Comparison of ENCODE assay signal across 8 cellular contexts in the genomic region with DNA sequence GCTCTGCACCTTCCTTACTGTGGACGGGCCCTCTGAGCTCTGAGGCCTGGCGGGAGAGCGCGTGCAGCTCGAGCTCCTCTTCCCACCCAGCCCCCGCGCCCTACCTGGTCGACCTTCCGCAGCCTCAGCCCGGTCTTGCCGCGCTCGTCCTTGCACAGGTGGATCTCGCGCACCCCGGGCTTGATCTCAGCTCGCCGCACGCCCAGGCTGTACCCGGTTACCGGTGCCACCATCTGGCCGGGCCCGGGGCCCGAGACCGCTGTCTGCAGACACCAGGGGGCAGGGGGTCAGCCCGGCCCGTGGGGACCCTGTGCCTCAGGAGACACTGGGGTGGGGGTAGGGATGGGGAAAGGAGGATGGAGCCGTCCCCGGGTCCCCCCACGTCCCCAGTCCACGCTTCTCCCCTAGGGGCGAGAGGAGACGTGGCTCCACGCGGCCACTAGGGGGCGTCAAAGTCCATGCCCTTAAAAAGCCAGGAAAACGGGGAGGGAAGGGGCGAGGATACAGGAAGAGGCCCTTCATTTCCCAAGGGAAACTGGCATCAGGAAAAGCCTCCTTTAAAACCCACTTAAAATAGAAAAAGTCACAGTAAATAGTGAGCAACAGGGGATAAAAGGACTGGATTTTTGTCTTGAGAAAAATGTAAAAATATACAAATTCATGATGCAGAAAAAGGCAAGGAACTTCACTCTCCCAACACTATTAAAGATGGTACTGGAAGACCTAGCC. TPM values are rescaled to one million over a fixed set of nuclear protein-coding genes. Genes with fewer than 3 reads are reported as not detected.
DNase-seq lines count a peak whose midpoint lies in the region; ATAC-seq, FAIRE-seq and TF ChIP-seq lines count a peak whose summit lies in the region.

No MANE protein-coding gene starts in this region.

- H3K27me3 ChIP-seq in GM23338 (ENCODE audit: insufficient read depth) (peaks cover 12% of the 10 kb centered on the region; the same call in 1 of the 2 replicates), endothelial cell of umbilical vein (ENCODE audit: control insufficient read depth in 2 of 2, insufficient read depth in 2 of 2, low read length in 2 of 2) (no peaks in the 10 kb centered on the region)

- H3K4me3 ChIP-seq in AG04449 (ENCODE audit: low read depth, low read length) (peak overlapping the region; percentile 53), GM23338 (peak overlapping the region; percentile 78), endothelial cell of umbilical vein (replicated peaks in 1 of 3; ENCODE audit: insufficient read depth in 1 of 3, low read depth in 1 of 3, low read length in 3 of 3) (peak overlapping the region in 1 of 3 experiments; percentile 8)

- no peaks in the 10 kb centered on the region for H3K36me3 Mint-ChIP-seq in GM23338 (ENCODE audit: low read depth)

- H3K9me3 ChIP-seq in endothelial cell of umbilical vein (replicated peaks; ENCODE audit: control insufficient read depth, insufficient read depth, low read length) = no peaks in the 10 kb centered on the region

- H3K4me1 Mint-ChIP-seq in GM23338 = peaks cover 17% of the 10 kb centered on the region

- H3K4me3 Mint-ChIP-seq in GM23338 = peak overlapping the region; percentile 62; the same call in 2 of the 3 replicates

- no peaks in the 10 kb centered on the region for H3K9me3 Mint-ChIP-seq in GM23338

- no peak for TF ChIP-seq POLR2A in endothelial cell of umbilical vein (IDR thresholded peaks at IDR 0.05; ENCODE audit: low read depth, low read length)

- no peaks in the 10 kb centered on the region for H3F3A ChIP-seq in GM23338 (replicated peaks; ENCODE audit: low read depth)

- peaks cover 1% of the 10 kb centered on the region for H3K27me3 Mint-ChIP-seq in GM23338 (ENCODE audit: insufficient read depth, low read depth, poor library complexity)

- no peaks in the 10 kb centered on the region for H3K9me2 ChIP-seq in GM23338 (ENCODE audit: insufficient read depth)

- no peaks in the 10 kb centered on the region for H4K20me1 ChIP-seq in GM23338 (replicated peaks; ENCODE audit: insufficient read depth)
- H4K20me1 ChIP-seq in endothelial cell of umbilical vein (replicated peaks; ENCODE audit: control insufficient read depth, extremely low read depth, insufficient read depth, low read length) = no peaks in the 10 kb centered on the region

- H3K79me2 ChIP-seq in GM23338 (replicated peaks; ENCODE audit: insufficient read depth) (no peaks in the 10 kb centered on the region), endothelial cell of umbilical vein (ENCODE audit: control insufficient read depth, insufficient read depth, low read length) (no peaks in the 10 kb centered on the region)

- H3K36me3 ChIP-seq in GM23338 (ENCODE audit: insufficient read depth) = no peaks in the 10 kb centered on the region
- no peaks in the 10 kb centered on the region for H3K36me3 ChIP-seq in endothelial cell of umbilical vein (ENCODE audit: control insufficient read depth in 2 of 2, extremely low read depth in 1 of 2, insufficient read depth in 2 of 2, low read length in 2 of 2)

- H2AFZ ChIP-seq in GM23338 = peak overlapping the region; percentile 99
- H2AFZ ChIP-seq in endothelial cell of umbilical vein (ENCODE audit: low read depth, low read length) = peak overlapping the region; percentile 89

- peak; percentile 83 for FAIRE-seq in endothelial cell of umbilical vein (lab: Jason Lieb, UNC)

- POLR2A ChIA-PET in AG04449 (lab: Yijun Ruan, JAX) = no interaction called here
- POLR2A ChIA-PET in endothelial cell of umbilical vein (lab: Charles Lee) = no interaction called here

- DNase-seq in AG04449 (ENCODE audit: low read depth, low spot score) = no peak
- peak; percentile 91 for DNase-seq in GM23338 (ENCODE audit: low spot score)
- DNase-seq in NCI-H69 (lab: John Stamatoyannopoulos, UW) = peak; percentile 92
- peak; percentile 71 for DNase-seq in activated CD8-positive, alpha-beta memory T cell treated with anti-CD3 and anti-CD28 coated beads, Interleukin-2, amount 50 U/mL, for 4 hours
- peak; percentile 78 for DNase-seq in endothelial cell of umbilical vein (ENCODE audit: low read depth, low spot score)
- DNase-seq in midbrain (lab: John Stamatoyannopoulos, UW) = peak; percentile 85
- peak; percentile 37 to 50 for DNase-seq in stimulated activated CD8-positive, alpha-beta memory T cell treated with anti-CD3 and anti-CD28 coated beads, Interleukin-2, amount 100 ng/mL, for 48 hours (ENCODE audit: low read depth in 2 of 2)
- DNase-seq in GOT3 (lab: John Stamatoyannopoulos, UW) = no peak

- BruUV-seq in endothelial cell of umbilical vein (replicated peaks; lab: Mats Ljungman, UMichigan) = no TSS peak

- H3K4me1 ChIP-seq in GM23338 (ENCODE audit: insufficient read depth) (0 out of 2 replicates have a peak, but pooled peaks cover 5% of the 10 kb centered on the region), endothelial cell of umbilical vein (ENCODE audit: control insufficient read depth, extremely low read depth, insufficient read depth, low read length) (peaks cover 9% of the 10 kb centered on the region)

- H3K27ac ChIP-seq in GM23338 (ENCODE audit: low read depth) (no peak overlapping the region), endothelial cell of umbilical vein (ENCODE audit: insufficient read depth, low read depth, low read length) (peak overlapping the region; percentile 61)

- CTCF ChIA-PET in AG04449 (lab: Yijun Ruan, JAX) = interaction anchor here (0.6 to 4.3 kb wide), 30 partner anchors 9 to 190 kb away, joined by 3 to 119 read pairs (median 4); partner anchors contain the start of genes NSFL1C, RAD21L1, SIRPB2 and SNPH
- CTCF ChIA-PET in endothelial cell of umbilical vein (lab: Charles Lee) = interaction anchor here (0.6 to 2.2 kb wide), 29 partner anchors 8 to 191 kb away, joined by 3 to 49 read pairs (median 5); partner anchors contain the start of genes FKBP1A, NSFL1C, RAD21L1 and SDCBP2

- H3K27ac Mint-ChIP-seq in GM23338 = no peak overlapping the region

- peak overlapping the region; percentile 43 for H3K9ac ChIP-seq in endothelial cell of umbilical vein (replicated peaks; ENCODE audit: extremely low read depth, insufficient read depth, low read length)

- peak; percentile 82 for ATAC-seq in GM23338

- TF ChIP-seq CTCF in AG04449 (IDR thresholded peaks at IDR 0.05; ENCODE audit: insufficient read depth, low read length, missing control alignments) (peak; percentile 92), GM23338 (conservative IDR thresholded peaks at IDR 0.05; ENCODE audit: low read depth in 2 of 2) (peak; percentile 91 to 97), endothelial cell of umbilical vein (IDR thresholded peaks at IDR 0.05; ENCODE audit: extremely low read depth in 1 of 2, insufficient read depth in 1 of 2, low read depth in 1 of 2, low read length in 2 of 2) (peak; percentile 89 to 95)

- H3K9me1 ChIP-seq in endothelial cell of umbilical vein (replicated peaks; ENCODE audit: control insufficient read depth, extremely low read depth, insufficient read depth, low read length) = no peaks in the 10 kb centered on the region

- H3K4me2 ChIP-seq in GM23338 = peak overlapping the region; percentile 89
- peak overlapping the region; percentile 62 for H3K4me2 ChIP-seq in endothelial cell of umbilical vein (ENCODE audit: insufficient read depth, low read length)

- dilution Hi-C loops in endothelial cell of umbilical vein (cut with MboI; ENCODE audit: extremely low pct_ligation_motif_present, low sequenced_read_pairs) = loop anchor here (25.0 kb wide), 1 partner anchor 124 kb away; no protein-coding TSS in a partner anchor

- intact Hi-C loops in endothelial cell of umbilical vein (cut with micrococcal nuclease) = loop anchor here (1.0 kb wide), 6 partner anchors 10 to 190 kb away; partner anchors contain the start of genes FKBP1A and NSFL1C

TF ChIP-seq in endothelial cell of umbilical vein, 7 proteins besides CTCF, POLR2A, EP300 and RAD21:
- no peak for TF ChIP-seq GATA2 (IDR thresholded peaks at IDR 0.05; ENCODE audit: insufficient read depth, insufficient read length, low read depth, low read length)

RNA-seq across cellular contexts. Expression of gene SDCBP2, which starts 15.5 kb away (rescaled TPM):
- 4.6 and 5.3 TPM in 2 replicates for total RNA-seq in GM23338 (2014; rRNA removed; shearing (Covaris generic))
- 2.9 and 3.2 TPM in 2 replicates for polyA plus RNA-seq in GM23338 (2016; fragmentation: Nextera tagmentation; extraction: Ambion mirVana)
- 5.5 and 9.0 TPM in 2 replicates for total RNA-seq in endothelial cell of umbilical vein
- polyA plus RNA-seq in endothelial cell of umbilical vein = 5.8 and 6.9 TPM in 2 replicates
- 4.6 and 5.5 TPM in 2 replicates for polyA plus RNA-seq in endothelial cell of umbilical vein (2011; cell fraction: cytosol; rRNA removed)
- polyA plus RNA-seq in endothelial cell of umbilical vein (2011; cell fraction: nucleus; rRNA removed) = 11.0 and 11.4 TPM in 2 replicates
- 3.1 and 4.8 TPM in 2 replicates for polyA plus RNA-seq in endothelial cell of umbilical vein (2012)
- polyA minus RNA-seq in endothelial cell of umbilical vein = 1.2 and 2.7 TPM in 2 replicates
- not detected for polyA minus RNA-seq in endothelial cell of umbilical vein (2011; cell fraction: cytosol; rRNA and poly(A)+ RNA removed)
- 2.2 and 2.3 TPM in 2 replicates for polyA minus RNA-seq in endothelial cell of umbilical vein (2011; cell fraction: nucleus; rRNA and poly(A)+ RNA removed)

RNA-seq across cellular contexts. Expression of gene SNPH, which starts 47.3 kb away (rescaled TPM):
- total RNA-seq in GM23338 (2014; rRNA removed; shearing (Covaris generic)) = 3.5 and 5.8 TPM in 2 replicates
- 1.3 and 1.5 TPM in 2 replicates for polyA plus RNA-seq in GM23338 (2016; fragmentation: Nextera tagmentation; extraction: Ambion mirVana)
- 5.1 and 5.5 TPM in 2 replicates for total RNA-seq in endothelial cell of umbilical vein
- polyA plus RNA-seq in endothelial cell of umbilical vein = 2.3 TPM in 2 replicates
- 1.7 and 2.4 TPM in 2 replicates for polyA plus RNA-seq in endothelial cell of umbilical vein (2011; cell fraction: cytosol; rRNA removed)
- polyA plus RNA-seq in endothelial cell of umbilical vein (2011; cell fraction: nucleus; rRNA removed) = 4.8 and 7.5 TPM in 2 replicates
- 4.2 and 4.9 TPM in 2 replicates for polyA plus RNA-seq in endothelial cell of umbilical vein (2012)
- 3.0 and 3.4 TPM in 2 replicates for polyA minus RNA-seq in endothelial cell of umbilical vein
- not detected for polyA minus RNA-seq in endothelial cell of umbilical vein (2011; cell fraction: cytosol; rRNA and poly(A)+ RNA removed)
- polyA minus RNA-seq in endothelial cell of umbilical vein (2011; cell fraction: nucleus; rRNA and poly(A)+ RNA removed) = 2.8 and 3.0 TPM in 2 replicates

Comparison
In these comparisons a context has a peak if more than half of its experiments do, and no peak if none do; other contexts are left out.
1. DNase-seq: peak in GM23338 (single experiment), NCI-H69 (single experiment), activated CD8-positive, alpha-beta memory T cell treated with anti-CD3 and anti-CD28 coated beads, Interleukin-2, amount 50 U/mL, for 4 hours (single experiment), endothelial cell of umbilical vein (single experiment), midbrain (single experiment) and stimulated activated CD8-positive, alpha-beta memory T cell treated with anti-CD3 and anti-CD28 coated beads, Interleukin-2, amount 100 ng/mL, for 48 hours (2 of 2); none in AG04449 (single experiment) and GOT3 (single experiment).
2. Peak in every context shown above with its lines, with median percentiles within 50 percentile points of each other: CTCF ChIP-seq.